11 cellular contexts compared by ENCODE assay signal in genomic region chr2:85865539-85866164, GRCh38. TPM values are rescaled to one million over a fixed set of nuclear protein-coding genes. Genes with fewer than 3 reads are reported as not detected.
A peak's percentile ranks its signal among the peaks of the same experiment; 100 is the strongest.
DNase-seq lines count a peak whose midpoint lies in the region; ATAC-seq and TF ChIP-seq lines count a peak whose summit lies in the region.
"Had no signal": no experiment of that assay in that cellular context is flagged by ENCODE, and none has a peak within 500 bp of the region (broad histone marks: within the 10 kb centered on the region; RNA-seq: fewer than 3 reads in every experiment).

No MANE protein-coding gene starts in this region.

- no peaks in the 10 kb centered on the region for H3K27me3 Mint-ChIP-seq in naive thymus-derived CD8-positive, alpha-beta T cell
- H3K27me3 Mint-ChIP-seq in mesothelial cell of epicardium (ENCODE audit: low read depth), result no peaks in the 10 kb centered on the region

- H4K5ac ChIP-seq in IMR-90 (ENCODE audit: low read depth, low read length), result no peak overlapping the region

- peaks cover 0 to 57% (median 5%) of the 10 kb centered on the region in 3 donors for H3K36me3 Mint-ChIP-seq in naive thymus-derived CD8-positive, alpha-beta T cell
- peaks cover 2% of the 10 kb centered on the region for H3K36me3 Mint-ChIP-seq in mesothelial cell of epicardium

- ATAC-seq in GM21723 (IDR thresholded peaks at IDR 0.05; ENCODE audit: unreplicated experiment), result peak; percentile 76
- peak; percentile 46 for ATAC-seq in IMR-90 (ENCODE audit: low read depth)
- peak in 1 of 2 donors; percentile 41 for ATAC-seq in naive thymus-derived CD8-positive, alpha-beta T cell
- ATAC-seq: PC-3 had no signal

- intact Hi-C loops in IMR-90 (cut with micrococcal nuclease), result loop anchor here (10.0 kb wide), 1 partner anchor 59 kb away; no protein-coding TSS in a partner anchor

- H2BK15ac ChIP-seq in IMR-90 (ENCODE audit: low read depth, low read length), result no peak overlapping the region

- H3K9ac ChIP-seq in IMR-90 (ENCODE audit: low read depth, low read length), result no peak overlapping the region

- H3K4me3 ChIP-seq in IMR-90 (ENCODE audit: insufficient read depth, low read depth, low read length), result no peak overlapping the region
- no peak overlapping the region for H3K4me3 ChIP-seq in tibial nerve
- H3K4me3 ChIP-seq: adrenal gland had no signal

- CTCF ChIA-PET in IMR-90 (lab: Yijun Ruan, JAX), result no interaction called here

- H2BK20ac ChIP-seq in IMR-90 (ENCODE audit: low read depth, low read length), result peak overlapping the region; percentile 66

- no peak overlapping the region for H3K56ac ChIP-seq in IMR-90 (ENCODE audit: extremely low read depth, insufficient read depth, low read length)

- H3K4me2 ChIP-seq in IMR-90 (ENCODE audit: low read depth, low read length), result no peak overlapping the region

- H2BK5ac ChIP-seq in IMR-90 (ENCODE audit: low read depth, low read length, poor library complexity, severe bottlenecking), result no peak overlapping the region

- H3K4ac ChIP-seq in IMR-90 (ENCODE audit: low read depth, low read length), result no peak overlapping the region; the same call in 1 of the 2 replicates

- H3K27me3 ChIP-seq in IMR-90 (ENCODE audit: control insufficient read depth, insufficient read depth, low read length) (no peaks in the 10 kb centered on the region), tibial nerve (no peaks in the 10 kb centered on the region)
- H3K27me3 ChIP-seq: adrenal gland had no signal

- POLR2A ChIA-PET in IMR-90 (lab: Charles Lee; ENCODE audit: unreplicated experiment), result no interaction called here
- POLR2A ChIA-PET in naive thymus-derived CD8-positive, alpha-beta T cell (lab: Charles Lee), result interaction anchor here (0.5 to 1.9 kb wide), 3 partner anchors 8 to 15 kb away, joined by 3 to 8 read pairs (median 7); no protein-coding TSS in a partner anchor

- H3K14ac ChIP-seq in IMR-90 (replicated peaks; ENCODE audit: low read depth, low read length), result 0 out of 2 replicates have a peak overlapping the region, but pooled peaks have one; percentile 33

- no peak overlapping the region for H3K4me3 Mint-ChIP-seq in naive thymus-derived CD8-positive, alpha-beta T cell
- no peak overlapping the region for H3K4me3 Mint-ChIP-seq in mesothelial cell of epicardium

- H3K9me3 ChIP-seq in IMR-90 (ENCODE audit: control insufficient read depth, insufficient read depth, low read length) (no peaks in the 10 kb centered on the region), tibial nerve (no peaks in the 10 kb centered on the region)
- H3K9me3 ChIP-seq: adrenal gland had no signal

- no peaks in the 10 kb centered on the region for H3K9me3 Mint-ChIP-seq in naive thymus-derived CD8-positive, alpha-beta T cell
- no peaks in the 10 kb centered on the region for H3K9me3 Mint-ChIP-seq in mesothelial cell of epicardium

- H3K27ac Mint-ChIP-seq in naive thymus-derived CD8-positive, alpha-beta T cell, result peak overlapping the region in 9 of 10 donors; percentile 16 to 100 (median 53)
- H3K27ac Mint-ChIP-seq in mesothelial cell of epicardium, result no peak overlapping the region

- dilution Hi-C loops in IMR-90 (cut with HindIII; ENCODE audit: low sequenced_read_pairs, unreplicated experiment), result no loop called here

- no peak for TF ChIP-seq CTCF in IMR-90 (conservative IDR thresholded peaks at IDR 0.05; ENCODE audit: low read depth, low read length)
- no peak for TF ChIP-seq CTCF in mesothelial cell of epicardium (IDR thresholded peaks at IDR 0.05; ENCODE audit: unreplicated experiment)
- no peak for TF ChIP-seq CTCF in tibial nerve (IDR thresholded peaks at IDR 0.05)

- H3K36me3 ChIP-seq in IMR-90 (ENCODE audit: control insufficient read depth, insufficient read depth, low read length) (peaks cover 2% of the 10 kb centered on the region; the same call in 1 of the 2 replicates), tibial nerve (peaks cover 0 to 11% (median 0%) of the 10 kb centered on the region in 3 donors)

- in situ Hi-C loops in IMR-90 (cut with MboI; ENCODE audit: low sequenced_read_pairs), result no loop called here

- H3K23ac ChIP-seq in IMR-90 (ENCODE audit: low read depth, low read length), result no peak overlapping the region

- DNase-seq in activated CD4-positive, alpha-beta T cell treated with anti-CD3 and anti-CD28 coated beads for 48 hours, result peak; percentile 57
- no peak for DNase-seq in activated CD4-positive, alpha-beta T cell treated with anti-CD3 and anti-CD28 coated beads, Interleukin-2, amount 50 U/mL, for 4 hours
- DNase-seq in IMR-90 (peak; percentile 41), mesothelial cell of epicardium (ENCODE audit: low spot score in 2 of 2, unreplicated experiment in 2 of 2) (no peak), tibial nerve (ENCODE audit: low spot score in 2 of 2) (no peak), COLO668 (lab: John Stamatoyannopoulos, UW; ENCODE audit: unreplicated experiment) (no peak)
- DNase-seq in naive thymus-derived CD8-positive, alpha-beta T cell, result no peak
- DNase-seq: H7, PC-3 had no signal

- no peak for TF ChIP-seq RAD21 in IMR-90 (IDR thresholded peaks at IDR 0.05; ENCODE audit: low read length)

- H3K27ac ChIP-seq in IMR-90 (ENCODE audit: insufficient read depth, low read length), result no peak overlapping the region
- H3K27ac ChIP-seq in tibial nerve, result no peak overlapping the region

- peaks cover 6% of the 10 kb centered on the region; the same call in 1 of the 2 replicates for H3K9me1 ChIP-seq in IMR-90 (ENCODE audit: insufficient read depth, low read length)

- H2AK5ac ChIP-seq in IMR-90 (ENCODE audit: low read depth, low read length), result peak overlapping the region; percentile 24; the same call in 1 of the 2 replicates

- TF ChIP-seq POLR2A in IMR-90 (IDR thresholded peaks at IDR 0.05; ENCODE audit: low read depth, low read length) (no peak), tibial nerve (IDR thresholded peaks at IDR 0.05) (no peak)

- H3K4me1 ChIP-seq in IMR-90 (ENCODE audit: control insufficient read depth, insufficient read depth, low read length), result peaks cover 13% of the 10 kb centered on the region
- H3K4me1 ChIP-seq in tibial nerve, result peaks cover 0 to 23% (median 3%) of the 10 kb centered on the region in 4 donors

- no TSS peak for BruUV-seq in IMR-90 (replicated peaks; lab: Mats Ljungman, UMichigan)

- no peak overlapping the region for H4K91ac ChIP-seq in IMR-90 (ENCODE audit: insufficient read depth, low read depth, low read length)

- no peak overlapping the region for H3K18ac ChIP-seq in IMR-90 (ENCODE audit: low read depth, low read length)

- H2AFZ ChIP-seq in IMR-90 (replicated peaks; ENCODE audit: low read length, poor library complexity), result no peak overlapping the region

- H4K8ac ChIP-seq in IMR-90 (ENCODE audit: low read depth in 2 of 2, low read length in 2 of 2), result no peak overlapping the region

- no peak overlapping the region for H2BK120ac ChIP-seq in IMR-90 (ENCODE audit: low read depth, low read length)

- no peak for TF ChIP-seq EP300 in tibial nerve (IDR thresholded peaks at IDR 0.05)

- 67% methylated on average over 3 of the region's 6 CpGs; no CpG with 5 or more reads in 1 of the 2 experiments for WGBS in IMR-90 (ENCODE audit: extremely low coverage in 2 of 2, insufficient read length in 1 of 2), 2 experiments
- 79% methylated on average over 6 of the region's 6 CpGs for WGBS in tibial nerve, 2 donors

- peaks cover 19 to 69% (median 66%) of the 10 kb centered on the region in 4 donors for H3K4me1 Mint-ChIP-seq in naive thymus-derived CD8-positive, alpha-beta T cell
- peaks cover 27% of the 10 kb centered on the region for H3K4me1 Mint-ChIP-seq in mesothelial cell of epicardium

- peaks cover 4% of the 10 kb centered on the region; the same call in 1 of the 2 replicates for H4K20me1 ChIP-seq in IMR-90 (ENCODE audit: insufficient read depth, low read length)

- H3K79me1 ChIP-seq in IMR-90 (ENCODE audit: low read depth in 1 of 2, low read length in 2 of 2), result peaks cover 3 to 6% of the 10 kb centered on the region in 2 experiments; a peak in 2 of 4 replicates

- no peak overlapping the region for H2AK9ac ChIP-seq in IMR-90 (replicated peaks; ENCODE audit: low read depth, low read length, poor library complexity)

TF ChIP-seq in IMR-90, 13 proteins besides CTCF, POLR2A, EP300 and RAD21 (continues in another document):
- TF ChIP-seq ELK1 (IDR thresholded peaks at IDR 0.05; ENCODE audit: borderline replicate concordance, low read depth, low read length) (no peak), CEBPB (IDR thresholded peaks at IDR 0.05; ENCODE audit: low read depth, low read length) (no peak), RFX5 (IDR thresholded peaks at IDR 0.05; ENCODE audit: low read depth, low read length) (no peak), RCOR1 (IDR thresholded peaks at IDR 0.05; ENCODE audit: insufficient replicate concordance, low read length) (no peak), NFE2L2 (IDR thresholded peaks at IDR 0.05; ENCODE audit: low read depth, low read length) (no peak), SMC3 (IDR thresholded peaks at IDR 0.05; ENCODE audit: low read depth, low read length) (no peak), USF2 (IDR thresholded peaks at IDR 0.05; ENCODE audit: low read depth, low read length) (no peak), MAZ (IDR thresholded peaks at IDR 0.05; ENCODE audit: borderline replicate concordance, low read depth, low read length) (no peak), MXI1 (IDR thresholded peaks at IDR 0.05; ENCODE audit: borderline replicate concordance, low read depth, low read length) (no peak)

RNA-seq across cellular contexts. Expression of gene ST3GAL5, which starts 23.1 kb away (rescaled TPM):
- 16.8 and 18.6 TPM in 2 replicates for total RNA-seq in IMR-90 (2012; rRNA removed)
- polyA plus RNA-seq in IMR-90 (2012; rRNA removed), result 19.2 and 21.0 TPM in 2 replicates
- polyA plus RNA-seq in IMR-90 (2012; cell fraction: cytosol; rRNA removed), result 7.8 and 18.4 TPM in 2 replicates
- 8.6 and 21.3 TPM in 2 replicates for polyA plus RNA-seq in IMR-90 (2012; cell fraction: nucleus; rRNA removed; ENCODE audit: low replicate concordance)
- 10 to 100 TPM; 42.1 to 44.1 TPM for total RNA-seq in naive thymus-derived CD8-positive, alpha-beta T cell
- polyA plus RNA-seq in naive thymus-derived CD8-positive, alpha-beta T cell, result 10 to 100 TPM; 17.1 to 23.8 (median 17.3) TPM
- 23.2 to 28.6 TPM (median 25.8 TPM) in 3 replicates for total RNA-seq in mesothelial cell of epicardium
- 10 to 100 TPM; 30.9 to 37.4 (median 32.9) TPM for total RNA-seq in tibial nerve

Comparison
In these comparisons a context has a peak if more than half of its experiments do, and no peak if none do; other contexts are left out.
1. DNase-seq: peak in activated CD4-positive, alpha-beta T cell treated with anti-CD3 and anti-CD28 coated beads for 48 hours (single experiment) and IMR-90 (single experiment); none in activated CD4-positive, alpha-beta T cell treated with anti-CD3 and anti-CD28 coated beads, Interleukin-2, amount 50 U/mL, for 4 hours (0 of 2), naive thymus-derived CD8-positive, alpha-beta T cell (0 of 10), mesothelial cell of epicardium (0 of 2), tibial nerve (0 of 2) and COLO668 (single experiment).